Comparison of ENCODE assay signal across 9 cellular contexts in genomic region chr16:82633964-82634600, GRCh38. TPM values are rescaled to one million over a fixed set of nuclear protein-coding genes. Genes with fewer than 3 reads are reported as not detected.
DNase-seq lines count a peak whose midpoint lies in the region; ATAC-seq, FAIRE-seq and TF ChIP-seq lines count a peak whose summit lies in the region.
"Had no signal": no experiment of that assay in that cellular context is flagged by ENCODE, and none has a peak within 500 bp of the region (broad histone marks: within the 10 kb centered on the region; RNA-seq: fewer than 3 reads in every experiment).

No MANE protein-coding gene starts in this region.

- H3K27me3 ChIP-seq in bronchial epithelial cell (ENCODE audit: control insufficient read depth, insufficient read depth, low read length) (no peaks in the 10 kb centered on the region), thoracic aorta (replicated peaks; ENCODE audit: insufficient read depth) (no peaks in the 10 kb centered on the region), tibial nerve (peaks cover 0 to under 1% of the 10 kb centered on the region in 2 donors)

- H3K36me3 ChIP-seq in bronchial epithelial cell (ENCODE audit: control insufficient read depth, insufficient read depth, low read length) = no peaks in the 10 kb centered on the region
- H3K36me3 ChIP-seq in thoracic aorta = no peaks in the 10 kb centered on the region
- H3K36me3 ChIP-seq in kidney (ENCODE audit: control insufficient read depth in 1 of 2, insufficient read depth in 2 of 2, low read length in 2 of 2) = no peaks in the 10 kb centered on the region
- no peaks in the 10 kb centered on the region for H3K36me3 ChIP-seq in tibial nerve

- H3K4me3 ChIP-seq in bronchial epithelial cell (ENCODE audit: low read depth, low read length) (no peak overlapping the region), thoracic aorta (no peak overlapping the region), kidney (ENCODE audit: low read length in 2 of 2) (no peak overlapping the region), tibial nerve (no peak overlapping the region)

- 35 to 42% methylated on average over 15 of the region's 15 CpGs for WGBS in tibial nerve, 2 donors

- intact Hi-C loops in kidney (cut with DNase I) = no loop called here

- no peak for ATAC-seq in thoracic aorta (ENCODE audit: insufficient number of reproducible peaks, low FRiP score, low read depth)
- ATAC-seq: stimulated activated naive B cell treated with anti-CD40 and anti-IgM and Interleukin-4, amounts not matched to agents 10 μg/mL and 1 μg/mL and 100 μg/mL, for 72 hours had no signal

- no peak for FAIRE-seq in bronchial epithelial cell (lab: Jason Lieb, UNC)
- no peak for FAIRE-seq in kidney (lab: Jason Lieb, UNC)

- no peaks in the 10 kb centered on the region for H3K9me3 ChIP-seq in thoracic aorta
- H3K9me3 ChIP-seq in kidney (ENCODE audit: control insufficient read depth in 1 of 2, low read length in 2 of 2) = no peaks in the 10 kb centered on the region
- H3K9me3 ChIP-seq in tibial nerve = no peaks in the 10 kb centered on the region

- TF ChIP-seq POLR2A in tibial nerve (IDR thresholded peaks at IDR 0.05) = no peak

- DNase-seq in NCI-H1694 (lab: John Stamatoyannopoulos, UW) (peak; percentile 89), bronchial epithelial cell (ENCODE audit: low read depth) (peak; percentile 84), iris pigment epithelial cell (ENCODE audit: low read depth) (peak; percentile 39), thoracic aorta (ENCODE audit: low spot score) (peak; percentile 31), kidney (no peak), G401 (ENCODE audit: low spot score) (no peak), tibial nerve (ENCODE audit: low spot score in 2 of 2) (no peak)
- DNase-seq: stimulated activated naive B cell treated with anti-CD40 and anti-IgM and Interleukin-4, amounts not matched to agents 10 μg/mL and 1 μg/mL and 100 μg/mL, for 72 hours had no signal

- H3K27ac ChIP-seq in thoracic aorta = peak overlapping the region; percentile 73 to 91
- no peak overlapping the region for H3K27ac ChIP-seq in kidney (ENCODE audit: low read depth in 2 of 2, low read length in 2 of 2)
- H3K27ac ChIP-seq in tibial nerve = no peak overlapping the region

- TF ChIP-seq EP300 in tibial nerve (IDR thresholded peaks at IDR 0.05) = no peak

- TF ChIP-seq CTCF in bronchial epithelial cell (IDR thresholded peaks at IDR 0.05; ENCODE audit: insufficient read depth, low read length, severe bottlenecking) (no peak), thoracic aorta (IDR thresholded peaks at IDR 0.05) (no peak), kidney (IDR thresholded peaks at IDR 0.05; ENCODE audit: borderline replicate concordance, extremely low read depth, insufficient read depth) (no peak), tibial nerve (IDR thresholded peaks at IDR 0.05) (no peak)

- in situ Hi-C loops in G401 (cut with HindIII; ENCODE audit: low sequenced_read_pairs) = no loop called here

- H3K4me1 ChIP-seq in thoracic aorta (ENCODE audit: control insufficient read depth in 1 of 2, low read depth in 2 of 2) (peaks cover 10 to 71% of the 10 kb centered on the region in 2 donors), kidney (ENCODE audit: control insufficient read depth in 1 of 2, insufficient read depth in 1 of 2, low read depth in 1 of 2, low read length in 2 of 2) (no peaks in the 10 kb centered on the region), tibial nerve (no peaks in the 10 kb centered on the region)

- H3K9ac ChIP-seq in kidney (ENCODE audit: low read length in 2 of 2) = no peak overlapping the region

RNA-seq across cellular contexts. Expression of gene CDH13, which starts 7.3 kb away (rescaled TPM):
- total RNA-seq in bronchial epithelial cell (23.3 and 31.3 TPM in 2 replicates), thoracic aorta (100 to 1,000 TPM; 228 to 280 TPM), kidney (13.8 TPM), tibial nerve (10 to 100 TPM in 1 of 4 donors, 1 to 10 TPM in 3; 4.1 to 14.4 (median 5.8) TPM)
- 4.8 TPM for polyA plus RNA-seq in kidney (ENCODE audit: insufficient read depth, low read depth, low replicate concordance)
- total RNA-seq in G401 (2014; rRNA removed; shearing (Covaris generic)) = 10.5 and 10.8 TPM in 2 replicates
- total RNA-seq: H4 had no signal

Comparison
In these comparisons a context has a peak if more than half of its experiments do, and no peak if none do; other contexts are left out.
1. DNase-seq: peak in NCI-H1694 (single experiment), bronchial epithelial cell (single experiment), iris pigment epithelial cell (single experiment) and thoracic aorta (single experiment); none in kidney (single experiment), G401 (single experiment) and tibial nerve (0 of 2).
2. H3K27ac ChIP-seq: peak in thoracic aorta (2 of 2); none in kidney (0 of 2) and tibial nerve (0 of 4).